Comparison of ENCODE assay signal across 16 cellular contexts in genomic region chr5:142313275-142313674, GRCh38.
"Had no signal": no experiment of that assay in that cellular context is flagged by ENCODE, and none has a peak within 500 bp of the region (broad histone marks: within the 10 kb centered on the region; RNA-seq: fewer than 3 reads in every experiment).

No MANE protein-coding gene starts in this region.

- H3K36me3 Mint-ChIP-seq: memory B cell had no signal

- DNase-seq: activated CD4-positive, alpha-beta T cell treated with anti-CD3 and anti-CD28 coated beads for 1 hour; activated CD4-positive, alpha-beta T cell treated with anti-CD3 and anti-CD28 coated beads, Interleukin-2, amount 50 U/mL, for 4 hours; activated naive CD4-positive, alpha-beta T cell treated with anti-CD3 and anti-CD28 coated beads for 36 hours; adrenal gland; central memory CD4-positive, alpha-beta T cell; effector CD8-positive, alpha-beta T cell; islet precursor cell; left lung; psoas muscle; stimulated activated CD4-positive, alpha-beta T cell treated with anti-CD3 and anti-CD28 coated beads, Interleukin-2, amount 100 ng/mL, for 24 hours; T-helper 1 cell had no signal

- H3K4me3 Mint-ChIP-seq: activated naive CD4-positive, alpha-beta T cell treated with anti-CD3 and anti-CD28 coated beads for 36 hours; activated T-helper 17 cell treated with anti-CD3 and anti-CD28 coated beads, Interleukin-2, amount 50 U/mL, for 72 hours; memory B cell had no signal

- H3K27ac ChIP-seq: hepatocyte, psoas muscle had no signal

- H3K27me3 Mint-ChIP-seq: activated T-helper 17 cell treated with anti-CD3 and anti-CD28 coated beads, Interleukin-2, amount 50 U/mL, for 72 hours had no signal

- H3K27ac Mint-ChIP-seq: activated naive CD4-positive, alpha-beta T cell treated with anti-CD3 and anti-CD28 coated beads for 36 hours; activated T-helper 17 cell treated with anti-CD3 and anti-CD28 coated beads, Interleukin-2, amount 50 U/mL, for 72 hours; memory B cell had no signal

- H2AFZ ChIP-seq: hepatocyte had no signal

- H3K4me2 ChIP-seq: hepatocyte had no signal

- H3K9me3 ChIP-seq: adrenal gland, left lung, psoas muscle, thoracic aorta had no signal

- ATAC-seq: activated T-helper 17 cell treated with anti-CD3 and anti-CD28 coated beads, Interleukin-2, amount 50 U/mL, for 72 hours; left lung; SK-N-SH treated with all-trans-retinoic acid at 6 μM for 48 hours had no signal

- H3K9me3 Mint-ChIP-seq: activated naive CD4-positive, alpha-beta T cell treated with anti-CD3 and anti-CD28 coated beads for 36 hours; activated T-helper 17 cell treated with anti-CD3 and anti-CD28 coated beads, Interleukin-2, amount 50 U/mL, for 72 hours; memory B cell had no signal

- H3K27me3 ChIP-seq: adrenal gland, hepatocyte, left lung had no signal

- H3K4me3 ChIP-seq: adrenal gland, hepatocyte, left lung, thoracic aorta had no signal
